In the genomic region with DNA sequence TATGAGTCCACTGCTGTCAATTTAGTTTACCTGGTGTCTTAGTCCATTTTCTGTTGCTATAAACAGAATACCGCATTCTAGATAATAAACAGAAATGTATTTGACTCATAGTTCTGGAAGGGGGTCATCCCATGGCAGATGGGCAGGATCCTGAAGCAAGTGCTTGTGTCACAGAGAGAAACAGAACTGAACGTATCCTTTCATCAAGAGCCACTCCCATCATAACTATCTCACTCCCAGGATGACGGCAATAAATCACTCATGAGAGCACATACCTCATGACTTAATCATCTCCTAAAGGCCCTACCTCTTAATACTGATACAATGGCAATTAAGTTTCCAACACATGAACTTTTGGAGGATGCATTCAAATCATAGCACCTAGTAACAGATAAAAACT, we compare ENCODE assay signal across 21 cellular contexts.
DNase-seq lines count a peak whose midpoint lies in the region; TF ChIP-seq lines count a peak whose summit lies in the region.
"Had no signal": no experiment of that assay in that cellular context is flagged by ENCODE, and none has a peak within 500 bp of the region (broad histone marks: within the 10 kb centered on the region; RNA-seq: fewer than 3 reads in every experiment).

No MANE protein-coding gene starts in this region.

- TF ChIP-seq CTCF in cardiac fibroblast (IDR thresholded peaks at IDR 0.05; ENCODE audit: low read depth, low read length) (no peak), type B pancreatic cell (conservative IDR thresholded peaks at IDR 0.05) (no peak)

- no peak overlapping the region for H3K4me3 ChIP-seq in cardiac fibroblast (replicated peaks in 1 of 2; ENCODE audit: low read depth in 2 of 2, low read length in 2 of 2)
- H3K4me3 ChIP-seq: A549, ascending aorta, coronary artery, PC-9, skin epidermis, tibial nerve had no signal

- peaks cover 4% of the 10 kb centered on the region for H3K4me1 Mint-ChIP-seq in type B pancreatic cell (ENCODE audit: unreplicated experiment)
- H3K4me1 Mint-ChIP-seq: activated B cell treated with CpG ODN at 0.5 μM for 24 hours; stimulated activated memory B cell treated with anti-CD40 and anti-IgM and Interleukin-4, amounts not matched to agents 10 μg/mL and 1 μg/mL and 100 μg/mL, for 72 hours had no signal

- peak overlapping the region; percentile 94 for H3K27ac Mint-ChIP-seq in type B pancreatic cell
- H3K27ac Mint-ChIP-seq: activated B cell treated with CpG ODN at 0.5 μM for 24 hours; activated CD8-positive, alpha-beta memory T cell treated with anti-CD3 and anti-CD28 coated beads, Interleukin-2, amount 10 ng/mL, durations not matched to agents 7 days and 5 days; HFFc6; stimulated activated memory B cell treated with anti-CD40 and anti-IgM and Interleukin-4, amounts not matched to agents 10 μg/mL and 1 μg/mL and 100 μg/mL, for 72 hours; T-cell had no signal

- H3K36me3 Mint-ChIP-seq in type B pancreatic cell = peaks cover 8% of the 10 kb centered on the region
- H3K36me3 Mint-ChIP-seq: stimulated activated memory B cell treated with anti-CD40 and anti-IgM and Interleukin-4, amounts not matched to agents 10 μg/mL and 1 μg/mL and 100 μg/mL, for 72 hours had no signal

- peak; percentile 17 for DNase-seq in NCI-H446 treated with DMSO at 0.1 percent for 48 hours (lab: John Stamatoyannopoulos, UW)
- no peak for DNase-seq in NCI-H446 (lab: John Stamatoyannopoulos, UW)
- DNase-seq in NCI-H748 (lab: John Stamatoyannopoulos, UW; ENCODE audit: unreplicated experiment) = peak; percentile 48
- peak; percentile 1 to 60 for DNase-seq in cardiac fibroblast (ENCODE audit: low read depth in 2 of 2)
- no peak for DNase-seq in type B pancreatic cell (ENCODE audit: extremely low spot score, unreplicated experiment)
- no peak for DNase-seq in HuH-7.5 (ENCODE audit: low spot score)
- no peak for DNase-seq in Kasumi-1 (lab: John Stamatoyannopoulos, UW)
- DNase-seq in 8988T = no peak
- DNase-seq: activated B cell treated with CpG ODN at 0.5 μM for 24 hours; activated CD8-positive, alpha-beta memory T cell treated with anti-CD3 and anti-CD28 coated beads, Interleukin-2, amount 10 ng/mL, durations not matched to agents 7 days and 5 days; activated effector memory CD4-positive, alpha-beta T cell treated with anti-CD3 and anti-CD28 coated beads, Interleukin-2, amount 50 U/mL, for 16 hours; HFFc6; KBM-7; T-cell had no signal

- peak overlapping the region; percentile 23 for H3K4me3 Mint-ChIP-seq in type B pancreatic cell
- H3K4me3 Mint-ChIP-seq: activated B cell treated with CpG ODN at 0.5 μM for 24 hours; activated CD8-positive, alpha-beta memory T cell treated with anti-CD3 and anti-CD28 coated beads, Interleukin-2, amount 10 ng/mL, durations not matched to agents 7 days and 5 days; HFFc6; stimulated activated memory B cell treated with anti-CD40 and anti-IgM and Interleukin-4, amounts not matched to agents 10 μg/mL and 1 μg/mL and 100 μg/mL, for 72 hours; T-cell had no signal

- no peaks in the 10 kb centered on the region for H3K27me3 Mint-ChIP-seq in type B pancreatic cell
- H3K27me3 Mint-ChIP-seq: activated B cell treated with CpG ODN at 0.5 μM for 24 hours; activated CD8-positive, alpha-beta memory T cell treated with anti-CD3 and anti-CD28 coated beads, Interleukin-2, amount 10 ng/mL, durations not matched to agents 7 days and 5 days; stimulated activated memory B cell treated with anti-CD40 and anti-IgM and Interleukin-4, amounts not matched to agents 10 μg/mL and 1 μg/mL and 100 μg/mL, for 72 hours; T-cell had no signal

- H3K9me3 Mint-ChIP-seq in type B pancreatic cell = peaks cover 9% of the 10 kb centered on the region
- H3K9me3 Mint-ChIP-seq: HFFc6 had no signal

Comparison
In these comparisons a context has a peak if more than half of its experiments do, and no peak if none do; other contexts are left out.
1. DNase-seq: peak in NCI-H446 treated with DMSO at 0.1 percent for 48 hours (single experiment), NCI-H748 (single experiment) and cardiac fibroblast (2 of 2); none in NCI-H446 (0 of 2), type B pancreatic cell (single experiment), HuH-7.5 (single experiment), Kasumi-1 (0 of 2) and 8988T (single experiment).